In genomic region chr4:187208641-187209040, GRCh38 we compare ENCODE assay signal across 16 cellular contexts.
"Had no signal": no experiment of that assay in that cellular context is flagged by ENCODE, and none has a peak within 500 bp of the region (broad histone marks: within the 10 kb centered on the region; RNA-seq: fewer than 3 reads in every experiment).

No MANE protein-coding gene starts in this region.

- DNase-seq: activated CD4-positive, alpha-beta T cell treated with anti-CD3 and anti-CD28 coated beads, Interleukin-2, amount 10 ng/mL, durations not matched to agents 24 days and 14 days; activated CD4-positive, CD25-positive, alpha-beta regulatory T cell; activated CD8-positive, alpha-beta memory T cell treated with anti-CD3 and anti-CD28 coated beads, Interleukin-2, amount 50 U/mL, for 48 hours; activated gamma-delta T cell treated with Interleukin-2 at 50 U/mL for 16 hours; activated naive CD8-positive, alpha-beta T cell treated with anti-CD3 and anti-CD28 coated beads for 36 hours; brain microvascular endothelial cell; effector memory CD8-positive, alpha-beta T cell; foreskin melanocyte; immature natural killer cell; left cardiac atrium; lower lobe of right lung; psoas muscle; stimulated activated CD4-positive, alpha-beta T cell treated with anti-CD3 and anti-CD28 coated beads, Interleukin-1b, Interleukin-23, amount 100 ng/mL, for 48 hours; stimulated activated naive CD8-positive, alpha-beta T cell treated with anti-CD3 and anti-CD28 coated beads, Interleukin-15, amount 100 ng/mL, for 72 hours had no signal

- ATAC-seq: effector memory CD8-positive, alpha-beta T cell; left cardiac atrium; lower lobe of right lung; psoas muscle; stimulated activated naive CD8-positive, alpha-beta T cell treated with anti-CD3 and anti-CD28 coated beads, Interleukin-15, amount 100 ng/mL, for 72 hours had no signal

- H3K4me2 ChIP-seq: neural progenitor cell had no signal

- H3K4me1 ChIP-seq: lower lobe of right lung, neural progenitor cell, psoas muscle had no signal

- H3K4me3 ChIP-seq: lower lobe of right lung, neural progenitor cell, psoas muscle had no signal

- H3K27ac ChIP-seq: brain microvascular endothelial cell, epithelial cell of prostate, lower lobe of right lung, neural progenitor cell, psoas muscle had no signal

- H3K27me3 ChIP-seq: brain microvascular endothelial cell, neural progenitor cell had no signal

- H3K9ac ChIP-seq: neural progenitor cell had no signal

- H2AFZ ChIP-seq: neural progenitor cell had no signal

- H3K36me3 ChIP-seq: brain microvascular endothelial cell, lower lobe of right lung, neural progenitor cell had no signal
